11 cellular contexts compared by ENCODE assay signal in genomic region chr20:49166534-49167449, GRCh38. TPM values are rescaled to one million over a fixed set of nuclear protein-coding genes. Genes with fewer than 3 reads are reported as not detected.
DNase-seq lines count a peak whose midpoint lies in the region; ATAC-seq and TF ChIP-seq lines count a peak whose summit lies in the region.
"Had no signal": no experiment of that assay in that cellular context is flagged by ENCODE, and none has a peak within 500 bp of the region (broad histone marks: within the 10 kb centered on the region; RNA-seq: fewer than 3 reads in every experiment).

No MANE protein-coding gene starts in this region.

- intact Hi-C loops in MCF 10A (cut with micrococcal nuclease) = no loop called here
- intact Hi-C loops in breast epithelium (cut with DNase I; ENCODE audit: low total_unique reads) = no loop called here
- intact Hi-C loops in ascending aorta (cut with DNase I) = loop anchor here (2.0 to 5.0 kb wide), 2 partner anchors 22 to 51 kb away; partner anchors contain the start of genes DDX27 and STAU1
- intact Hi-C loops in tibial artery (cut with DNase I; ENCODE audit: low total_unique reads) = no loop called here

- H3K9me3 ChIP-seq in breast epithelium (no peaks in the 10 kb centered on the region), ascending aorta (no peaks in the 10 kb centered on the region), tibial artery (no peaks in the 10 kb centered on the region)
- H3K9me3 ChIP-seq: adrenal gland had no signal

- TF ChIP-seq POLR2A in breast epithelium (IDR thresholded peaks at IDR 0.05) = no peak

- H3K4me3 Mint-ChIP-seq in MCF 10A (ENCODE audit: unreplicated experiment) = no peak overlapping the region

- POLR2A ChIA-PET in MCF 10A (lab: Yijun Ruan, JAX) = interaction anchor here (0.6 to 6.7 kb wide), 8 partner anchors 14 to 115 kb away, joined by 3 to 59 read pairs (median 5); partner anchors contain the start of genes DDX27 and STAU1

- H3K4me1 Mint-ChIP-seq in MCF 10A (ENCODE audit: insufficient read depth, unreplicated experiment) = peaks cover 11% of the 10 kb centered on the region

- H3K4me3 ChIP-seq in breast epithelium (no peak overlapping the region), ascending aorta (peak overlapping the region in 1 of 2 donors; percentile 10), tibial artery (peak overlapping the region in 1 of 2 donors; percentile 4)
- H3K4me3 ChIP-seq: adrenal gland had no signal

- peak overlapping the region; percentile 57 for H3K27ac Mint-ChIP-seq in MCF 10A (ENCODE audit: low read depth, unreplicated experiment)

- no peaks in the 10 kb centered on the region for H3K27me3 Mint-ChIP-seq in MCF 10A (ENCODE audit: insufficient read depth, unreplicated experiment)

- peak; percentile 51 for ATAC-seq in HG02970 (IDR thresholded peaks at IDR 0.05; ENCODE audit: low FRiP score, unreplicated experiment)

- peaks cover 40% of the 10 kb centered on the region for H3K36me3 Mint-ChIP-seq in MCF 10A (ENCODE audit: insufficient read depth, unreplicated experiment)

- TF ChIP-seq CTCF in MCF 10A (IDR thresholded peaks at IDR 0.05; ENCODE audit: unreplicated experiment) (no peak), breast epithelium (IDR thresholded peaks at IDR 0.05) (no peak), ascending aorta (IDR thresholded peaks at IDR 0.05) (no peak), tibial artery (IDR thresholded peaks at IDR 0.05) (no peak)

- no peaks in the 10 kb centered on the region for H3K36me3 ChIP-seq in breast epithelium
- peaks cover under 1 to 15% of the 10 kb centered on the region in 2 donors for H3K36me3 ChIP-seq in ascending aorta
- peaks cover 0 to 10% (median 6%) of the 10 kb centered on the region in 3 donors for H3K36me3 ChIP-seq in tibial artery

- no peaks in the 10 kb centered on the region for H3K4me1 ChIP-seq in breast epithelium
- H3K4me1 ChIP-seq in ascending aorta = peaks cover 2 to 23% of the 10 kb centered on the region in 2 donors
- H3K4me1 ChIP-seq in tibial artery = peaks cover 0 to 47% (median 23%) of the 10 kb centered on the region in 4 donors

- CTCF ChIA-PET in MCF 10A (lab: Yijun Ruan, JAX) = interaction anchor here (0.6 to 4.6 kb wide), 9 partner anchors 13 to 1650 kb away, joined by 3 to 20 read pairs (median 3); no protein-coding TSS in a partner anchor

- no peaks in the 10 kb centered on the region for H3K27me3 ChIP-seq in breast epithelium
- no peaks in the 10 kb centered on the region for H3K27me3 ChIP-seq in ascending aorta
- H3K27me3 ChIP-seq in tibial artery = no peaks in the 10 kb centered on the region
- H3K27me3 ChIP-seq: adrenal gland had no signal

- BruUV-seq in MCF 10A (replicated peaks; lab: Mats Ljungman, UMichigan) = no TSS peak

- no peaks in the 10 kb centered on the region for H3K9me3 Mint-ChIP-seq in MCF 10A (ENCODE audit: unreplicated experiment)

- DNase-seq in MCF 10A (ENCODE audit: unreplicated experiment) (no peak), breast epithelium (ENCODE audit: low spot score in 2 of 2) (no peak), ascending aorta (ENCODE audit: low spot score in 2 of 2) (no peak), tibial artery (no peak), substantia nigra (lab: John Stamatoyannopoulos, UW) (no peak), NOMO-1 treated with DMSO at 0.1 percent for 48 hours (lab: John Stamatoyannopoulos, UW; ENCODE audit: unreplicated experiment) (no peak)
- no peak for DNase-seq in effector CD8-positive, alpha-beta T cell (lab: John Stamatoyannopoulos, UW)
- DNase-seq: adrenal gland, AML-193, occipital lobe had no signal

- peak overlapping the region in 1 of 2 donors; percentile 11 for H3K27ac ChIP-seq in breast epithelium
- H3K27ac ChIP-seq in ascending aorta = peak overlapping the region; percentile 64 to 68
- H3K27ac ChIP-seq in tibial artery = peak overlapping the region; percentile 1 to 45
- no peak overlapping the region for H3K27ac ChIP-seq in substantia nigra (ENCODE audit: low read depth, low read length, poor library complexity, severe bottlenecking)

RNA-seq across cellular contexts. Expression of gene STAU1, which starts 21.3 kb away (rescaled TPM):
- total RNA-seq in MCF 10A (2022) (109 and 110 TPM in 2 replicates), breast epithelium (10 to 100 TPM; 79.8 to 85.2 (median 79.9) TPM), ascending aorta (59.3 TPM)

RNA-seq across cellular contexts. Expression of gene DDX27, which starts 52.4 kb away (rescaled TPM):
- total RNA-seq in MCF 10A (2022) (45.7 and 56.4 TPM in 2 replicates), breast epithelium (10 to 100 TPM; 28.5 to 35.1 (median 34.8) TPM), ascending aorta (17.3 TPM)
